ENCODE assay signal across 19 cellular contexts in genomic region chr6:25874822-25875562, GRCh38. TPM values are rescaled to one million over a fixed set of nuclear protein-coding genes. Genes with fewer than 3 reads are reported as not detected.
DNase-seq lines count a peak whose midpoint lies in the region; ATAC-seq, FAIRE-seq and TF ChIP-seq lines count a peak whose summit lies in the region.
"Had no signal": no experiment of that assay in that cellular context is flagged by ENCODE, and none has a peak within 500 bp of the region (broad histone marks: within the 10 kb centered on the region; RNA-seq: fewer than 3 reads in every experiment).

No MANE protein-coding gene starts in this region.

- peaks cover 9% of the 10 kb centered on the region for H3K4me1 Mint-ChIP-seq in activated naive CD4-positive, alpha-beta T cell treated with anti-CD3 and anti-CD28 coated beads for 36 hours (ENCODE audit: low read depth)
- H3K4me1 Mint-ChIP-seq in stimulated activated effector memory CD8-positive, alpha-beta T cell treated with anti-CD3 and anti-CD28 coated beads, Interleukin-12 subunit alpha, Interleukin-12 subunit beta, amount 100 ng/mL, for 72 hours, result peaks cover 23% of the 10 kb centered on the region
- H3K4me1 Mint-ChIP-seq in CD14-positive monocyte, result peaks cover 6% of the 10 kb centered on the region

- intact Hi-C loops in activated naive CD4-positive, alpha-beta T cell treated with anti-CD3 and anti-CD28 coated beads for 36 hours (cut with micrococcal nuclease), result no loop called here
- intact Hi-C loops in CD14-positive monocyte (cut with micrococcal nuclease) (no loop called here), lower leg skin (cut with DNase I; ENCODE audit: low total_unique reads) (no loop called here)

- H3K36me3 Mint-ChIP-seq in activated naive CD4-positive, alpha-beta T cell treated with anti-CD3 and anti-CD28 coated beads, Interleukin-2, amount 50 U/mL, for 72 hours, result no peaks in the 10 kb centered on the region
- H3K36me3 Mint-ChIP-seq in activated naive CD4-positive, alpha-beta T cell treated with anti-CD3 and anti-CD28 coated beads for 36 hours (ENCODE audit: low read depth), result no peaks in the 10 kb centered on the region
- H3K36me3 Mint-ChIP-seq in stimulated activated effector memory CD8-positive, alpha-beta T cell treated with anti-CD3 and anti-CD28 coated beads, Interleukin-12 subunit alpha, Interleukin-12 subunit beta, amount 100 ng/mL, for 72 hours, result no peaks in the 10 kb centered on the region
- no peaks in the 10 kb centered on the region for H3K36me3 Mint-ChIP-seq in CD14-positive monocyte

- H3K4me3 ChIP-seq in epithelial cell of proximal tubule (ENCODE audit: low read depth, low read length), result peak overlapping the region; percentile 29
- no peak overlapping the region for H3K4me3 ChIP-seq in lower leg skin (ENCODE audit: low read depth, poor library complexity, severe bottlenecking)
- H3K4me3 ChIP-seq: gastroesophageal sphincter, mucosa of descending colon, testis had no signal

- H3K27me3 Mint-ChIP-seq in activated naive CD4-positive, alpha-beta T cell treated with anti-CD3 and anti-CD28 coated beads for 36 hours (ENCODE audit: low read depth), result no peaks in the 10 kb centered on the region
- peaks cover 0 to 3% (median 0%) of the 10 kb centered on the region in 3 donors for H3K27me3 Mint-ChIP-seq in CD14-positive monocyte (ENCODE audit: low read depth in 3 of 3)

- TF ChIP-seq POLR2A in lower leg skin (IDR thresholded peaks at IDR 0.05), result no peak

- H3K9me3 Mint-ChIP-seq in activated naive CD4-positive, alpha-beta T cell treated with anti-CD3 and anti-CD28 coated beads, Interleukin-2, amount 50 U/mL, for 72 hours, result peaks cover 0 to 4% of the 10 kb centered on the region in 2 donors
- no peaks in the 10 kb centered on the region for H3K9me3 Mint-ChIP-seq in activated naive CD4-positive, alpha-beta T cell treated with anti-CD3 and anti-CD28 coated beads for 36 hours
- no peaks in the 10 kb centered on the region for H3K9me3 Mint-ChIP-seq in stimulated activated effector memory CD8-positive, alpha-beta T cell treated with anti-CD3 and anti-CD28 coated beads, Interleukin-12 subunit alpha, Interleukin-12 subunit beta, amount 100 ng/mL, for 72 hours
- H3K9me3 Mint-ChIP-seq in CD14-positive monocyte, result peaks cover 0 to 1% (median 0%) of the 10 kb centered on the region in 7 donors

- peak; percentile 34 to 50 for ATAC-seq in activated naive CD4-positive, alpha-beta T cell treated with anti-CD3 and anti-CD28 coated beads, Interleukin-2, amount 50 U/mL, for 72 hours
- ATAC-seq in stimulated activated effector memory CD8-positive, alpha-beta T cell treated with anti-CD3 and anti-CD28 coated beads, Interleukin-12 subunit alpha, Interleukin-12 subunit beta, amount 100 ng/mL, for 72 hours, result peak; percentile 75
- ATAC-seq in GM19467 (IDR thresholded peaks at IDR 0.05; ENCODE audit: unreplicated experiment), result no peak
- ATAC-seq: gastroesophageal sphincter, left cardiac atrium, mucosa of descending colon had no signal

- H3K27ac Mint-ChIP-seq in activated naive CD4-positive, alpha-beta T cell treated with anti-CD3 and anti-CD28 coated beads, Interleukin-2, amount 50 U/mL, for 72 hours, result no peak overlapping the region
- H3K27ac Mint-ChIP-seq in activated naive CD4-positive, alpha-beta T cell treated with anti-CD3 and anti-CD28 coated beads for 36 hours, result no peak overlapping the region
- no peak overlapping the region for H3K27ac Mint-ChIP-seq in stimulated activated effector memory CD8-positive, alpha-beta T cell treated with anti-CD3 and anti-CD28 coated beads, Interleukin-12 subunit alpha, Interleukin-12 subunit beta, amount 100 ng/mL, for 72 hours
- no peak overlapping the region for H3K27ac Mint-ChIP-seq in CD14-positive monocyte

- no peak overlapping the region for H3K4me3 Mint-ChIP-seq in activated naive CD4-positive, alpha-beta T cell treated with anti-CD3 and anti-CD28 coated beads for 36 hours
- no peak overlapping the region for H3K4me3 Mint-ChIP-seq in stimulated activated effector memory CD8-positive, alpha-beta T cell treated with anti-CD3 and anti-CD28 coated beads, Interleukin-12 subunit alpha, Interleukin-12 subunit beta, amount 100 ng/mL, for 72 hours
- no peak overlapping the region for H3K4me3 Mint-ChIP-seq in CD14-positive monocyte

- WGBS in lower leg skin, 2 donors, result 85 to 86% methylated on average over 3 of the region's 3 CpGs

- no peak for TF ChIP-seq CTCF in epithelial cell of proximal tubule (conservative IDR thresholded peaks at IDR 0.05; ENCODE audit: low read depth, low read length)
- TF ChIP-seq CTCF in CD14-positive monocyte (IDR thresholded peaks at IDR 0.05), result no peak
- TF ChIP-seq CTCF in lower leg skin (IDR thresholded peaks at IDR 0.05), result no peak

- CTCF ChIA-PET in activated naive CD4-positive, alpha-beta T cell treated with anti-CD3 and anti-CD28 coated beads for 36 hours (lab: Charles Lee), result interaction anchor here (0.6 to 1.5 kb wide), 4 partner anchors 11 to 537 kb away, joined by 3 to 4 read pairs (median 3); no protein-coding TSS in a partner anchor

- no peak for FAIRE-seq in RCC 7860 (lab: Jason Lieb, UNC)

- DNase-seq in activated naive CD4-positive, alpha-beta T cell treated with anti-CD3 and anti-CD28 coated beads, Interleukin-2, amount 50 U/mL, for 72 hours (ENCODE audit: low spot score in 2 of 2), result no peak
- no peak for DNase-seq in activated naive CD4-positive, alpha-beta T cell treated with anti-CD3 and anti-CD28 coated beads for 36 hours
- peak; percentile 61 for DNase-seq in RCC 7860 (ENCODE audit: low spot score)
- no peak for DNase-seq in epithelial cell of proximal tubule (ENCODE audit: low read depth)
- no peak for DNase-seq in stimulated activated effector memory CD8-positive, alpha-beta T cell treated with anti-CD3 and anti-CD28 coated beads, Interleukin-12 subunit alpha, Interleukin-12 subunit beta, amount 100 ng/mL, for 72 hours (ENCODE audit: low spot score in 2 of 2)
- DNase-seq in CD14-positive monocyte (ENCODE audit: low spot score), result no peak
- DNase-seq in lower leg skin (ENCODE audit: low spot score in 2 of 2), result no peak
- DNase-seq: erythroblast, GOT3, KG1, left cardiac atrium, mucosa of descending colon, NCI-H1092 treated with DMSO at 0.1 percent for 48 hours, NCI-H2081 treated with DMSO at 0.1 percent for 48 hours, NCI-H510A, testis had no signal

RNA-seq across cellular contexts. Expression of gene SLC17A3, which starts 0.9 kb away (rescaled TPM):
- 1 to 10 TPM in 1 of 2 donors, under 1 TPM in 1; 0.20 to 1.6 TPM for total RNA-seq in activated naive CD4-positive, alpha-beta T cell treated with anti-CD3 and anti-CD28 coated beads, Interleukin-2, amount 50 U/mL, for 72 hours
- not detected for total RNA-seq in activated naive CD4-positive, alpha-beta T cell treated with anti-CD3 and anti-CD28 coated beads for 36 hours
- not detected in 2 replicates for total RNA-seq in epithelial cell of proximal tubule
- polyA plus RNA-seq in CD14-positive monocyte, result not detected
- total RNA-seq in lower leg skin, result not detected
- total RNA-seq: cardiac septum, gastroesophageal sphincter, left cardiac atrium, mucosa of descending colon had no signal

RNA-seq across cellular contexts. Expression of gene SLC17A1, which starts 43.1 kb away (rescaled TPM):
- under 1 TPM in 1 of 2 donors, not detected in 1; 0.41 TPM for total RNA-seq in activated naive CD4-positive, alpha-beta T cell treated with anti-CD3 and anti-CD28 coated beads, Interleukin-2, amount 50 U/mL, for 72 hours
- total RNA-seq in activated naive CD4-positive, alpha-beta T cell treated with anti-CD3 and anti-CD28 coated beads for 36 hours, result not detected
- not detected in 2 replicates for total RNA-seq in epithelial cell of proximal tubule
- polyA plus RNA-seq in CD14-positive monocyte, result not detected
- total RNA-seq in lower leg skin, result not detected
- total RNA-seq: cardiac septum, gastroesophageal sphincter, left cardiac atrium, mucosa of descending colon had no signal

RNA-seq across cellular contexts. Expression of gene SLC17A2, which starts 55.5 kb away (rescaled TPM):
- under 1 TPM; 0.25 to 0.50 TPM for total RNA-seq in activated naive CD4-positive, alpha-beta T cell treated with anti-CD3 and anti-CD28 coated beads, Interleukin-2, amount 50 U/mL, for 72 hours
- total RNA-seq in activated naive CD4-positive, alpha-beta T cell treated with anti-CD3 and anti-CD28 coated beads for 36 hours, result under 1 TPM; 0.07 to 0.14 TPM
- total RNA-seq in epithelial cell of proximal tubule (not detected in 2 replicates), lower leg skin (not detected)
- polyA plus RNA-seq in CD14-positive monocyte, result not detected
- total RNA-seq: cardiac septum, gastroesophageal sphincter, left cardiac atrium, mucosa of descending colon had no signal
